8 cellular contexts compared by ENCODE assay signal in genomic region chr10:118341678-118342637, GRCh38. TPM values are rescaled to one million over a fixed set of nuclear protein-coding genes. Genes with fewer than 3 reads are reported as not detected.
A peak's percentile ranks its signal among the peaks of the same experiment; 100 is the strongest.
DNase-seq lines count a peak whose midpoint lies in the region; ATAC-seq and TF ChIP-seq lines count a peak whose summit lies in the region.

FAM204A (minus strand) TSS chr10:118342324; CDS start chr10:118336415, 5,909 bp downstream.

- peaks cover 10% of the 10 kb centered on the region for H3K4me1 ChIP-seq in mucosa of descending colon (ENCODE audit: low read depth)

- ATAC-seq in GM21529 (IDR thresholded peaks at IDR 0.05; ENCODE audit: unreplicated experiment) = peak; percentile 100
- peak; percentile 100 for ATAC-seq in mucosa of descending colon

- H3K4me3 ChIP-seq in mucosa of descending colon = peak within 1 kb of the TSS; percentile 97

- H3K27ac Mint-ChIP-seq in IgD-negative memory B cell = peak within 1 kb of the TSS; percentile 96 to 98 (median 98)

- no peaks in the 10 kb centered on the region for H3K27me3 Mint-ChIP-seq in IgD-negative memory B cell

- no peak for TF ChIP-seq CTCF in mucosa of descending colon (IDR thresholded peaks at IDR 0.05)

- H3K4me3 Mint-ChIP-seq in IgD-negative memory B cell = peak within 1 kb of the TSS; percentile 93 to 100 (median 96)

- intact Hi-C loops in mucosa of descending colon (cut with DNase I, micrococcal nuclease) = no loop called here

- DNase-seq in DMS 273 treated with DMSO at 0.1 percent for 48 hours (lab: John Stamatoyannopoulos, UW) (peak; percentile 70), OCI-M2 (lab: John Stamatoyannopoulos, UW; ENCODE audit: unreplicated experiment) (peak; percentile 79), activated T-cell treated with anti-CD3 and anti-CD28 coated beads for 4 hours (peak; percentile 96), epithelial cell of prostate (ENCODE audit: low read depth, low spot score) (peak; percentile 72), mucosa of descending colon (peak; percentile 95 to 97 (median 96))
- peak; percentile 92 for DNase-seq in stimulated activated CD8-positive, alpha-beta memory T cell treated with anti-CD3 and anti-CD28 coated beads, Interleukin-4, amount 100 ng/mL, for 24 hours (ENCODE audit: low read depth)

- H3K4me1 Mint-ChIP-seq in IgD-negative memory B cell = peaks cover 27 to 41% (median 38%) of the 10 kb centered on the region in 3 donors

- no peaks in the 10 kb centered on the region for H3K9me3 Mint-ChIP-seq in IgD-negative memory B cell

- H3K27ac ChIP-seq in epithelial cell of prostate = peak within 1 kb of the TSS; percentile 54

- H3K9me3 ChIP-seq in mucosa of descending colon = no peaks in the 10 kb centered on the region

- H3K36me3 Mint-ChIP-seq in IgD-negative memory B cell = no peaks in the 10 kb centered on the region

- H3K36me3 ChIP-seq in mucosa of descending colon (ENCODE audit: low read depth) = no peaks in the 10 kb centered on the region

RNA-seq across cellular contexts. Expression of gene FAM204A, which starts in this region (rescaled TPM):
- 139 TPM for polyA plus RNA-seq in IgD-negative memory B cell
- total RNA-seq in mucosa of descending colon = 10 to 100 TPM; 45.2 to 79.8 (median 51.1) TPM

Comparison
In these comparisons a context has a peak if more than half of its experiments do, and no peak if none do; other contexts are left out.
1. Peak in every context shown above with its lines: DNase-seq, ATAC-seq, H3K4me3 ChIP-seq and H3K27ac ChIP-seq.